37 cellular contexts compared by ENCODE assay signal in genomic region chr2:166942377-166942776, GRCh38. TPM values are rescaled to one million over a fixed set of nuclear protein-coding genes. Genes with fewer than 3 reads are reported as not detected.
"Had no signal": no experiment of that assay in that cellular context is flagged by ENCODE, and none has a peak within 500 bp of the region (broad histone marks: within the 10 kb centered on the region; RNA-seq: fewer than 3 reads in every experiment).

No MANE protein-coding gene starts in this region.

- DNase-seq: Karpas-422, Kasumi-1, MG63, MM.1S, MV-4-11, NCI-H1048, NCI-H1092, NCI-H1092 treated with DMSO at 0.1 percent for 48 hours, NCI-H1105, NCI-H1105 treated with DMSO at 0.1 percent for 48 hours, NCI-H1417, NCI-H1417 treated with DMSO at 0.1 percent for 48 hours, NCI-H1436, NCI-H1436 treated with DMSO at 0.1 percent for 48 hours, NCI-H146, NCI-H1694, NCI-H1694 treated with DMSO at 0.1 percent for 48 hours, NCI-H187, NCI-H187 treated with DMSO at 0.1 percent for 48 hours, NCI-H1930, NCI-H2029, NCI-H2029 treated with DMSO at 0.1 percent for 48 hours, NCI-H2081, NCI-H2081 treated with DMSO at 0.1 percent for 48 hours, NCI-H2107, NCI-H2171, NCI-H2171 treated with DMSO at 0.1 percent for 48 hours, NCI-H2227 treated with DMSO at 0.1 percent for 48 hours, NCI-H226, NCI-H345, NCI-H446, NCI-H446 treated with DMSO at 0.1 percent for 48 hours, NCI-H510A, NCI-H510A treated with DMSO at 0.1 percent for 48 hours, NCI-H524 had no signal

- H3K27me3 ChIP-seq: MG63 had no signal

- H3K36me3 ChIP-seq: MG63 had no signal

- H3K9me3 ChIP-seq: MG63 had no signal

- H3K4me3 ChIP-seq: MG63 had no signal

RNA-seq across cellular contexts. Expression of gene XIRP2, which starts 54.1 kb away (rescaled TPM):
- total RNA-seq: MCF 10A, NCI-H460 had no signal
